In genomic region chr22:39556970-39557811, GRCh38 we compare ENCODE assay signal across 8 cellular contexts. TPM values are rescaled to one million over a fixed set of nuclear protein-coding genes. Genes with fewer than 3 reads are reported as not detected.
DNase-seq lines count a peak whose midpoint lies in the region; ATAC-seq and TF ChIP-seq lines count a peak whose summit lies in the region.

No MANE protein-coding gene starts in this region.

- peaks cover 63 to 82% (median 65%) of the 10 kb centered on the region in 3 donors for H3K27me3 Mint-ChIP-seq in CD14-positive monocyte (ENCODE audit: low read depth in 3 of 3)

- peaks cover 0 to 7% (median 2%) of the 10 kb centered on the region in 7 donors for H3K9me3 Mint-ChIP-seq in CD14-positive monocyte

- no peak overlapping the region for H3K27ac Mint-ChIP-seq in CD14-positive monocyte

- no peak for ATAC-seq in GM21786 (IDR thresholded peaks at IDR 0.05; ENCODE audit: unreplicated experiment)

- intact Hi-C loops in head of caudate nucleus (cut with DNase I), result no loop called here
- intact Hi-C loops in CD14-positive monocyte (cut with micrococcal nuclease), result no loop called here

- peaks cover 1% of the 10 kb centered on the region for H3K4me1 Mint-ChIP-seq in CD14-positive monocyte

- H3K36me3 Mint-ChIP-seq in CD14-positive monocyte, result peaks cover 0 to 4% of the 10 kb centered on the region in 2 donors

- TF ChIP-seq CTCF in CD14-positive monocyte (IDR thresholded peaks at IDR 0.05), result no peak

- DNase-seq in NCI-H2081 (lab: John Stamatoyannopoulos, UW) (peak; percentile 6 to 9), NCI-H2081 treated with DMSO at 0.1 percent for 48 hours (lab: John Stamatoyannopoulos, UW) (no peak), activated T-cell treated with anti-CD3 and anti-CD28 coated beads for 24 hours (ENCODE audit: low read depth) (peak; percentile 36), head of caudate nucleus (peak; percentile 29 to 85 (median 66)), CD14-positive monocyte (ENCODE audit: low spot score) (no peak)
- peak; percentile 23 for DNase-seq in stimulated activated CD4-positive, alpha-beta T cell treated with anti-CD3 and anti-CD28 coated beads, Interleukin-2, amount 100 ng/mL, for 48 hours
- DNase-seq in effector CD4-positive, alpha-beta T cell, result no peak

- H3K4me3 Mint-ChIP-seq in CD14-positive monocyte, result peak overlapping the region in 1 of 2 donors; percentile 76

RNA-seq across cellular contexts. Expression of gene CACNA1I, which starts 13.4 kb away (rescaled TPM):
- polyA plus RNA-seq in CD14-positive monocyte, result not detected

RNA-seq across cellular contexts. Expression of gene RPS19BP1, which starts 24.6 kb away (rescaled TPM):
- polyA plus RNA-seq in CD14-positive monocyte, result 100 to 1,000 TPM in 1 of 2 donors, 10 to 100 TPM in 1; 73.5 to 106 TPM

RNA-seq across cellular contexts. Expression of gene ATF4, which starts 36.8 kb away (rescaled TPM):
- 10 to 100 TPM; 55.1 to 59.0 TPM for polyA plus RNA-seq in CD14-positive monocyte

RNA-seq across cellular contexts. Expression of gene MIEF1, which starts 55.1 kb away (rescaled TPM):
- polyA plus RNA-seq in CD14-positive monocyte, result 10 to 100 TPM; 13.3 to 14.0 TPM

Comparison
In these comparisons a context has a peak if more than half of its experiments do, and no peak if none do; other contexts are left out.
1. DNase-seq: peak in NCI-H2081 (2 of 2), activated T-cell treated with anti-CD3 and anti-CD28 coated beads for 24 hours (single experiment), head of caudate nucleus (42 of 42) and stimulated activated CD4-positive, alpha-beta T cell treated with anti-CD3 and anti-CD28 coated beads, Interleukin-2, amount 100 ng/mL, for 48 hours (2 of 2); none in NCI-H2081 treated with DMSO at 0.1 percent for 48 hours (single experiment), effector CD4-positive, alpha-beta T cell (single experiment) and CD14-positive monocyte (single experiment).